Comparison of ENCODE assay signal across 26 cellular contexts in the genomic region with DNA sequence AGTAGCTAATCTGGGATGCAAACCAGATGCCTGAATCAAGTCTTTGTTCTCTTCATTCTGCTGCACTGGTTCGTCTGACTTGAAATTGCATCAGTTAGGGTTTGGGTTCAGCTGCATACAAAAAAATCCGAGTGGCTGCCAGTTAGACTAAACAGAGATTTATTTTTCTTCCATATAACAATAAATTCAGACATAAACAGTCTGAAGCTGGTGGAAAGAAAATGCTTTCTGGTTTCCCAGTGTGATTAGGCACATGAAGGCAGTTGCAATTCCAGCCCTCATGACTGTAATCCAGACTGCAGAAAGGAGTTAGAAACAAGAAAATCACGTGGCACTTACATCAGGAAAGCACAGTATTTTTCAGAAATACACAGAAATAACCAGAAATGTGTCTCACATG.
A peak's percentile ranks its signal among the peaks of the same experiment; 100 is the strongest.
DNase-seq lines count a peak whose midpoint lies in the region; ATAC-seq, FAIRE-seq and TF ChIP-seq lines count a peak whose summit lies in the region.
"Had no signal": no experiment of that assay in that cellular context is flagged by ENCODE, and none has a peak within 500 bp of the region (broad histone marks: within the 10 kb centered on the region; RNA-seq: fewer than 3 reads in every experiment).

No MANE protein-coding gene starts in this region.

- DNase-seq in EH (ENCODE audit: low read depth): peak; percentile 50
- peak; percentile 67 for DNase-seq in astrocyte (ENCODE audit: low read depth)
- peak; percentile 32 for DNase-seq in fibroblast of the aortic adventitia (ENCODE audit: low read depth)
- no peak for DNase-seq in COR-L47 (lab: John Stamatoyannopoulos, UW)
- no peak for DNase-seq in NOMO-1 treated with dmso at 0.1 percent for 144 hours (lab: John Stamatoyannopoulos, UW; ENCODE audit: unreplicated experiment)
- no peak for DNase-seq in T-cell
- DNase-seq in NCI-H2081 (lab: John Stamatoyannopoulos, UW): no peak
- DNase-seq: activated CD4-positive, alpha-beta T cell treated with anti-CD3 and anti-CD28 coated beads for 1 hour; activated T-cell treated with anti-CD3 and anti-CD28 coated beads, Interleukin-2, amount 50 U/mL, for 1 hour; adrenal gland; effector memory CD4-positive, alpha-beta T cell; heart left ventricle; left colon; natural killer cell; NCI-H1092; NCI-H2029; NCI-H226; NCI-H774; pancreas; right lobe of liver; SHP77; SW 1271 had no signal

- H3K27ac Mint-ChIP-seq in astrocyte (ENCODE audit: unreplicated experiment): peak overlapping the region; percentile 30
- no peak overlapping the region for H3K27ac Mint-ChIP-seq in T-cell
- H3K27ac Mint-ChIP-seq: mesothelial cell of epicardium, natural killer cell had no signal

- FAIRE-seq in astrocyte (lab: Jason Lieb, UNC): no peak
- FAIRE-seq: pancreas had no signal

- H3K4me1 ChIP-seq in astrocyte (ENCODE audit: insufficient read depth, low read length) (peaks cover 23% of the 10 kb centered on the region), skeletal muscle satellite cell (ENCODE audit: control insufficient read depth, insufficient read depth, low read length) (peaks cover 21% of the 10 kb centered on the region)
- H3K4me1 ChIP-seq: adrenal gland, pancreas, right lobe of liver had no signal

- H3K4me3 Mint-ChIP-seq in astrocyte (ENCODE audit: unreplicated experiment) (no peak overlapping the region), T-cell (no peak overlapping the region)
- H3K4me3 Mint-ChIP-seq: central memory CD8-positive, alpha-beta T cell; mesothelial cell of epicardium; natural killer cell had no signal

- H3K4me1 Mint-ChIP-seq in astrocyte (ENCODE audit: low read depth, unreplicated experiment) (peaks cover 16% of the 10 kb centered on the region), T-cell (no peaks in the 10 kb centered on the region)
- H3K4me1 Mint-ChIP-seq: central memory CD8-positive, alpha-beta T cell; natural killer cell had no signal

- H3K9me3 Mint-ChIP-seq in astrocyte (ENCODE audit: unreplicated experiment) (peaks cover 7% of the 10 kb centered on the region), T-cell (peaks cover 3 to 11% (median 5%) of the 10 kb centered on the region in 3 donors)

- H3K4me2 ChIP-seq in astrocyte (ENCODE audit: low read length) (peak overlapping the region; percentile 73), skeletal muscle satellite cell (ENCODE audit: low read length) (peak overlapping the region; percentile 10)

- H3K79me2 ChIP-seq in astrocyte (ENCODE audit: insufficient read depth, low read length): no peaks in the 10 kb centered on the region

- CTCF ChIA-PET in T-cell (lab: Charles Lee): no interaction called here

- no peak for ATAC-seq in T-cell (replicated peaks in 1 of 4)
- ATAC-seq: esophagus mucosa, left colon, natural killer cell, pancreas, right lobe of liver had no signal

- peak overlapping the region; percentile 83 for H3K27ac ChIP-seq in astrocyte (ENCODE audit: low read depth, low read length)
- H3K27ac ChIP-seq: pancreas, right lobe of liver had no signal

- H3K4me3 ChIP-seq in astrocyte (ENCODE audit: insufficient read depth, low read depth, low read length) (no peak overlapping the region), fibroblast of the aortic adventitia (ENCODE audit: low read depth, low read length) (no peak overlapping the region), skeletal muscle satellite cell (ENCODE audit: low read length) (no peak overlapping the region)
- H3K4me3 ChIP-seq: adrenal gland, heart left ventricle, pancreas, right lobe of liver had no signal

- POLR2A ChIA-PET in T-cell (lab: Charles Lee): no interaction called here

- H3K36me3 Mint-ChIP-seq in astrocyte (ENCODE audit: low read depth, unreplicated experiment) (no peaks in the 10 kb centered on the region), T-cell (no peaks in the 10 kb centered on the region)
- H3K36me3 Mint-ChIP-seq: natural killer cell had no signal

- no peaks in the 10 kb centered on the region for H3K27me3 Mint-ChIP-seq in astrocyte (ENCODE audit: low read depth, unreplicated experiment)
- peaks cover 0 to under 1% of the 10 kb centered on the region in 2 donors for H3K27me3 Mint-ChIP-seq in T-cell
- H3K27me3 Mint-ChIP-seq: central memory CD8-positive, alpha-beta T cell had no signal

- no peak for TF ChIP-seq CTCF in astrocyte (IDR thresholded peaks at IDR 0.05; ENCODE audit: insufficient read depth, low read depth, low read length)
- no peak for TF ChIP-seq CTCF in fibroblast of the aortic adventitia (IDR thresholded peaks at IDR 0.05; ENCODE audit: insufficient read depth, low read length)

- H3K9me3 ChIP-seq in astrocyte (ENCODE audit: insufficient read depth, low read depth, low read length) (no peaks in the 10 kb centered on the region), skeletal muscle satellite cell (replicated peaks; ENCODE audit: low read length) (no peaks in the 10 kb centered on the region)
- H3K9me3 ChIP-seq: adrenal gland, pancreas, right lobe of liver had no signal

- H3K36me3 ChIP-seq in astrocyte (ENCODE audit: insufficient read depth, low read length): no peaks in the 10 kb centered on the region
- no peaks in the 10 kb centered on the region for H3K36me3 ChIP-seq in skeletal muscle satellite cell (ENCODE audit: insufficient read depth, low read length)
- H3K36me3 ChIP-seq: adrenal gland, heart left ventricle, pancreas, right lobe of liver had no signal

- H4K20me1 ChIP-seq in astrocyte (ENCODE audit: insufficient read depth, low read length): no peaks in the 10 kb centered on the region

- peak overlapping the region; percentile 16 for H3K9ac ChIP-seq in astrocyte (ENCODE audit: low read length)
- no peak overlapping the region for H3K9ac ChIP-seq in skeletal muscle satellite cell (ENCODE audit: low read depth, low read length)

- H3K27me3 ChIP-seq in astrocyte (ENCODE audit: insufficient read depth, low read length) (no peaks in the 10 kb centered on the region), skeletal muscle satellite cell (ENCODE audit: control insufficient read depth, insufficient read depth, low read length) (no peaks in the 10 kb centered on the region)
- H3K27me3 ChIP-seq: adrenal gland, heart left ventricle, right lobe of liver had no signal

- H2AFZ ChIP-seq in astrocyte (ENCODE audit: low read depth, low read length): no peak overlapping the region

Comparison
In these comparisons a context has a peak if more than half of its experiments do, and no peak if none do; other contexts are left out.
1. DNase-seq: peak in EH (single experiment), astrocyte (single experiment) and fibroblast of the aortic adventitia (single experiment); none in COR-L47 (single experiment), NOMO-1 treated with dmso at 0.1 percent for 144 hours (single experiment), T-cell (0 of 34) and NCI-H2081 (0 of 2).